ENCODE assay signal across 17 cellular contexts in genomic region chr20:59697082-59697481, GRCh38.
A peak's percentile ranks its signal among the peaks of the same experiment; 100 is the strongest.
DNase-seq lines count a peak whose midpoint lies in the region; ATAC-seq, FAIRE-seq and TF ChIP-seq lines count a peak whose summit lies in the region.
"Had no signal": no experiment of that assay in that cellular context is flagged by ENCODE, and none has a peak within 500 bp of the region (broad histone marks: within the 10 kb centered on the region; RNA-seq: fewer than 3 reads in every experiment).

No MANE protein-coding gene starts in this region.

- H3K4me1 Mint-ChIP-seq in osteocyte (ENCODE audit: unreplicated experiment): no peaks in the 10 kb centered on the region
- H3K4me1 Mint-ChIP-seq in activated CD8-positive, alpha-beta T cell treated with anti-CD3 and anti-CD28 coated beads, Interleukin-2, amount 10 ng/mL, durations not matched to agents 7 days and 5 days (ENCODE audit: low read depth): no peaks in the 10 kb centered on the region
- no peaks in the 10 kb centered on the region for H3K4me1 Mint-ChIP-seq in naive thymus-derived CD4-positive, alpha-beta T cell
- H3K4me1 Mint-ChIP-seq: CD8-positive, alpha-beta memory T cell had no signal

- no peak overlapping the region for H3K27ac Mint-ChIP-seq in osteocyte (ENCODE audit: unreplicated experiment)
- H3K27ac Mint-ChIP-seq in activated CD8-positive, alpha-beta T cell treated with anti-CD3 and anti-CD28 coated beads, Interleukin-2, amount 10 ng/mL, durations not matched to agents 7 days and 5 days: no peak overlapping the region
- H3K27ac Mint-ChIP-seq in naive thymus-derived CD4-positive, alpha-beta T cell: no peak overlapping the region
- H3K27ac Mint-ChIP-seq: CD8-positive, alpha-beta memory T cell had no signal

- TF ChIP-seq EP300 in HepG2 (IDR thresholded peaks at IDR 0.05; ENCODE audit: low read depth in 2 of 2, low read length in 2 of 2): no peak
- TF ChIP-seq EP300 in HepG2 (CRISPR knock-in tag; IDR thresholded peaks at IDR 0.05; ENCODE audit: borderline replicate concordance): no peak

- H2AFZ ChIP-seq in HepG2 (ENCODE audit: low read length): no peak overlapping the region

- DNase-seq in HepG2 (ENCODE audit: low spot score): no peak
- no peak for DNase-seq in right lobe of liver
- DNase-seq in dorsolateral prefrontal cortex: no peak
- DNase-seq in osteocyte (ENCODE audit: extremely low spot score, unreplicated experiment): peak; percentile 30
- no peak for DNase-seq in activated CD8-positive, alpha-beta T cell treated with anti-CD3 and anti-CD28 coated beads, Interleukin-2, amount 10 ng/mL, durations not matched to agents 7 days and 5 days
- DNase-seq in naive thymus-derived CD4-positive, alpha-beta T cell: no peak
- DNase-seq in left lobe of liver (ENCODE audit: low spot score): no peak
- DNase-seq: AML-193; Caco-2; CD8-positive, alpha-beta memory T cell; DMS53; GF-D8 had no signal

- H3K27ac ChIP-seq in HepG2 (ENCODE audit: extremely low read length, insufficient read depth, low read length): no peak overlapping the region
- H3K27ac ChIP-seq in right lobe of liver: no peak overlapping the region
- peak overlapping the region in 45 of 59 donors; percentile 2 to 80 (median 57) for H3K27ac ChIP-seq in dorsolateral prefrontal cortex
- no peak overlapping the region for H3K27ac ChIP-seq in naive thymus-derived CD4-positive, alpha-beta T cell (ENCODE audit: low read depth, low read length)
- H3K27ac ChIP-seq: 22Rv1, BLaER1 had no signal

- no peak for ATAC-seq in HepG2
- ATAC-seq in right lobe of liver: no peak
- ATAC-seq in GM18873 (IDR thresholded peaks at IDR 0.05; ENCODE audit: low FRiP score, unreplicated experiment): no peak
- no peak for ATAC-seq in activated CD8-positive, alpha-beta T cell treated with anti-CD3 and anti-CD28 coated beads, Interleukin-2, amount 10 ng/mL, durations not matched to agents 7 days and 5 days
- ATAC-seq in naive thymus-derived CD4-positive, alpha-beta T cell: no peak
- no peak for ATAC-seq in left lobe of liver
- ATAC-seq: HCT116 had no signal

- TF ChIP-seq POLR2A in HepG2 (IDR thresholded peaks at IDR 0.05; ENCODE audit: insufficient read depth in 1 of 2, low read depth in 2 of 2, low read length in 2 of 2) (no peak), right lobe of liver (IDR thresholded peaks at IDR 0.05) (no peak)

- no peaks in the 10 kb centered on the region for H3K9me3 Mint-ChIP-seq in osteocyte (ENCODE audit: unreplicated experiment)
- no peaks in the 10 kb centered on the region for H3K9me3 Mint-ChIP-seq in activated CD8-positive, alpha-beta T cell treated with anti-CD3 and anti-CD28 coated beads, Interleukin-2, amount 10 ng/mL, durations not matched to agents 7 days and 5 days (ENCODE audit: insufficient read depth)
- H3K9me3 Mint-ChIP-seq in naive thymus-derived CD4-positive, alpha-beta T cell: peaks cover 0 to 2% (median 0%) of the 10 kb centered on the region in 11 donors

- WGBS in HepG2 (ENCODE audit: low lambda C conversion rate): 9% methylated on average over 4 of the region's 4 CpGs
- 22% methylated on average over 4 of the region's 4 CpGs for WGBS in right lobe of liver (ENCODE audit: insufficient coverage, low coverage, low lambda C conversion rate, missing lambda C conversion rate)

- H3K4me1 ChIP-seq in HepG2 (ENCODE audit: insufficient read depth, low read length) (no peaks in the 10 kb centered on the region), right lobe of liver (no peaks in the 10 kb centered on the region)
- H3K4me1 ChIP-seq in naive thymus-derived CD4-positive, alpha-beta T cell (ENCODE audit: control insufficient read depth in 2 of 2, insufficient read depth in 2 of 2, low read length in 2 of 2): no peaks in the 10 kb centered on the region
- H3K4me1 ChIP-seq: Caco-2 had no signal

- H3K9me3 ChIP-seq in HepG2 (ENCODE audit: low read length): no peaks in the 10 kb centered on the region
- no peaks in the 10 kb centered on the region for H3K9me3 ChIP-seq in right lobe of liver
- no peaks in the 10 kb centered on the region for H3K9me3 ChIP-seq in naive thymus-derived CD4-positive, alpha-beta T cell (ENCODE audit: control insufficient read depth in 2 of 3, low read length in 3 of 3)
- H3K9me3 ChIP-seq: BLaER1, Caco-2 had no signal

- no peak overlapping the region for H3K9ac ChIP-seq in HepG2 (ENCODE audit: insufficient read depth, low read depth, low read length)
- H3K9ac ChIP-seq: BLaER1 had no signal

- no peak for FAIRE-seq in HepG2 (lab: Jason Lieb, UNC)
- FAIRE-seq: H54 had no signal

- H3K4me3 Mint-ChIP-seq in osteocyte (ENCODE audit: unreplicated experiment): no peak overlapping the region
- H3K4me3 Mint-ChIP-seq in activated CD8-positive, alpha-beta T cell treated with anti-CD3 and anti-CD28 coated beads, Interleukin-2, amount 10 ng/mL, durations not matched to agents 7 days and 5 days: no peak overlapping the region
- H3K4me3 Mint-ChIP-seq in naive thymus-derived CD4-positive, alpha-beta T cell: no peak overlapping the region
- H3K4me3 Mint-ChIP-seq: CD8-positive, alpha-beta memory T cell had no signal

- H3K36me3 ChIP-seq in HepG2 (replicated peaks in 1 of 2; ENCODE audit: control insufficient read depth in 1 of 2, insufficient read depth in 2 of 2, low read length in 2 of 2) (no peaks in the 10 kb centered on the region), right lobe of liver (no peaks in the 10 kb centered on the region)
- no peaks in the 10 kb centered on the region for H3K36me3 ChIP-seq in naive thymus-derived CD4-positive, alpha-beta T cell (ENCODE audit: control insufficient read depth in 2 of 3, insufficient read depth in 3 of 3, low read length in 3 of 3)

- no TSS peak for BruUV-seq in HepG2 (replicated peaks; lab: Mats Ljungman, UMichigan)

- H3K27me3 ChIP-seq in HepG2 (ENCODE audit: control insufficient read depth in 1 of 2, insufficient read depth in 2 of 2, low read length in 2 of 2) (peaks cover 2 to 5% of the 10 kb centered on the region in 2 experiments; a peak in 1 of 5 replicates), right lobe of liver (no peaks in the 10 kb centered on the region), dorsolateral prefrontal cortex (no peaks in the 10 kb centered on the region)
- H3K27me3 ChIP-seq in naive thymus-derived CD4-positive, alpha-beta T cell (ENCODE audit: control insufficient read depth in 2 of 2, insufficient read depth in 2 of 2, low read length in 2 of 2): no peaks in the 10 kb centered on the region
- H3K27me3 ChIP-seq: BLaER1 had no signal

- H3K4me3 ChIP-seq in HepG2 (replicated peaks in 1 of 3; ENCODE audit: insufficient read depth in 1 of 3, low read depth in 2 of 3, low read length in 3 of 3): no peak overlapping the region
- H3K4me3 ChIP-seq in right lobe of liver: no peak overlapping the region
- no peak overlapping the region for H3K4me3 ChIP-seq in dorsolateral prefrontal cortex
- no peak overlapping the region for H3K4me3 ChIP-seq in naive thymus-derived CD4-positive, alpha-beta T cell (ENCODE audit: low read length)
- H3K4me3 ChIP-seq: BLaER1 had no signal

- H3K4me2 ChIP-seq in HepG2 (ENCODE audit: low read depth, low read length): no peak overlapping the region
- H3K4me2 ChIP-seq: BLaER1 had no signal

- no peak for TF ChIP-seq RAD21 in HepG2 (CRISPR knock-in tag; IDR thresholded peaks at IDR 0.05)

- no peaks in the 10 kb centered on the region for H3K27me3 Mint-ChIP-seq in osteocyte (ENCODE audit: unreplicated experiment)
- H3K27me3 Mint-ChIP-seq in activated CD8-positive, alpha-beta T cell treated with anti-CD3 and anti-CD28 coated beads, Interleukin-2, amount 10 ng/mL, durations not matched to agents 7 days and 5 days (ENCODE audit: low read depth): peaks cover 2% of the 10 kb centered on the region
- peaks cover 0 to 53% (median 21%) of the 10 kb centered on the region in 5 donors for H3K27me3 Mint-ChIP-seq in naive thymus-derived CD4-positive, alpha-beta T cell

- H3K36me3 Mint-ChIP-seq in osteocyte (ENCODE audit: unreplicated experiment): no peaks in the 10 kb centered on the region
- no peaks in the 10 kb centered on the region for H3K36me3 Mint-ChIP-seq in activated CD8-positive, alpha-beta T cell treated with anti-CD3 and anti-CD28 coated beads, Interleukin-2, amount 10 ng/mL, durations not matched to agents 7 days and 5 days (ENCODE audit: low read depth)
- no peaks in the 10 kb centered on the region for H3K36me3 Mint-ChIP-seq in naive thymus-derived CD4-positive, alpha-beta T cell
- H3K36me3 Mint-ChIP-seq: CD8-positive, alpha-beta memory T cell had no signal

- intact Hi-C loops in HepG2 (cut with micrococcal nuclease; ENCODE audit: unreplicated experiment): no loop called here
- intact Hi-C loops in right lobe of liver (cut with DNase I): no loop called here
- intact Hi-C loops in dorsolateral prefrontal cortex (cut with DNase I): no loop called here
- intact Hi-C loops in naive thymus-derived CD4-positive, alpha-beta T cell (cut with micrococcal nuclease): no loop called here

- POLR2A ChIA-PET in HepG2 (lab: Yijun Ruan, JAX): no interaction called here
- POLR2A ChIA-PET in activated CD8-positive, alpha-beta T cell treated with anti-CD3 and anti-CD28 coated beads, Interleukin-2, amount 10 ng/mL, durations not matched to agents 7 days and 5 days (lab: Charles Lee): no interaction called here
- POLR2A ChIA-PET in naive thymus-derived CD4-positive, alpha-beta T cell (lab: Charles Lee): no interaction called here

- in situ Hi-C loops in HepG2 (cut with HindIII; ENCODE audit: extremely low pct_ligation_motif_present, low pct_unique_long_range_greater_than_20kb): no loop called here

- CTCF ChIA-PET in HepG2 (lab: Yijun Ruan, JAX; ENCODE audit: low intra/inter-chr PET ratio, low total read pairs): no interaction called here
- CTCF ChIA-PET in activated CD8-positive, alpha-beta T cell treated with anti-CD3 and anti-CD28 coated beads, Interleukin-2, amount 10 ng/mL, durations not matched to agents 7 days and 5 days (lab: Charles Lee): no interaction called here
- CTCF ChIA-PET in naive thymus-derived CD4-positive, alpha-beta T cell (lab: Charles Lee): no interaction called here

- no peaks in the 10 kb centered on the region for H3K79me2 ChIP-seq in HepG2 (ENCODE audit: insufficient read depth, low read length)

- TF ChIP-seq CTCF in HepG2 (CRISPR knock-in tag; IDR thresholded peaks at IDR 0.05) (no peak), right lobe of liver (IDR thresholded peaks at IDR 0.05) (no peak), dorsolateral prefrontal cortex (IDR thresholded peaks at IDR 0.05 in 54 of 56, conservative IDR thresholded peaks at IDR 0.05 in 2 of 56; ENCODE audit: low read depth in 1 of 56, partially characterized antibody in 56 of 56) (no peak), osteocyte (IDR thresholded peaks at IDR 0.05) (no peak)

- no peaks in the 10 kb centered on the region for H4K20me1 ChIP-seq in HepG2 (ENCODE audit: insufficient read depth, low read length)

TF ChIP-seq in HepG2, 621 proteins besides CTCF, POLR2A, EP300 and RAD21 (continues in another document):
- TF ChIP-seq KDM5A (IDR thresholded peaks at IDR 0.05; ENCODE audit: borderline replicate concordance, low read length) (no peak), ZNF83 (CRISPR knock-in tag; IDR thresholded peaks at IDR 0.05; ENCODE audit: borderline replicate concordance) (no peak), GLI4 (CRISPR knock-in tag; IDR thresholded peaks at IDR 0.05; ENCODE audit: borderline replicate concordance) (no peak), GATAD2A (CRISPR knock-in tag; IDR thresholded peaks at IDR 0.05) (0 out of 2 replicates have a peak, but pooled peaks have one; percentile 15)

Comparison
In these comparisons a context has a peak if more than half of its experiments do, and no peak if none do; other contexts are left out.
1. H3K27ac ChIP-seq: peak in dorsolateral prefrontal cortex (45 of 59); none in HepG2 (single experiment), right lobe of liver (0 of 3) and naive thymus-derived CD4-positive, alpha-beta T cell (single experiment).